In genomic region chr11:12164061-12165014, GRCh38 we compare ENCODE assay signal across 10 cellular contexts. TPM values are rescaled to one million over a fixed set of nuclear protein-coding genes. Genes with fewer than 3 reads are reported as not detected.
A peak's percentile ranks its signal among the peaks of the same experiment; 100 is the strongest.
DNase-seq lines count a peak whose midpoint lies in the region; ATAC-seq, FAIRE-seq and TF ChIP-seq lines count a peak whose summit lies in the region.
"Had no signal": no experiment of that assay in that cellular context is flagged by ENCODE, and none has a peak within 500 bp of the region (broad histone marks: within the 10 kb centered on the region; RNA-seq: fewer than 3 reads in every experiment).

No MANE protein-coding gene starts in this region.

- peaks cover 3% of the 10 kb centered on the region for H3K27me3 Mint-ChIP-seq in HFFc6 (ENCODE audit: insufficient read depth)

- H3K4me1 ChIP-seq in mesodermal cell (ENCODE audit: control insufficient read depth, insufficient read depth, low read length, poor library complexity, severe bottlenecking) (peaks cover 74% of the 10 kb centered on the region), HepG2 (ENCODE audit: insufficient read depth, low read length) (peaks cover 34% of the 10 kb centered on the region)

- POLR2A ChIA-PET in HepG2 (lab: Yijun Ruan, JAX), result no interaction called here

- H3K27me3 ChIP-seq in HepG2 (ENCODE audit: control insufficient read depth in 1 of 2, insufficient read depth in 2 of 2, low read length in 2 of 2), result no peaks in the 10 kb centered on the region

- BruUV-seq in HepG2 (replicated peaks; lab: Mats Ljungman, UMichigan), result no TSS peak

- no peaks in the 10 kb centered on the region for H4K20me1 ChIP-seq in HepG2 (ENCODE audit: insufficient read depth, low read length)

- peak; percentile 87 for DNase-seq in AG09309 (ENCODE audit: low read depth)
- peak; percentile 97 for DNase-seq in HFFc6
- peak; percentile 90 for DNase-seq in astrocyte of the hippocampus (ENCODE audit: low read depth, low spot score)
- no peak for DNase-seq in SHP77 (lab: John Stamatoyannopoulos, UW)
- no peak for DNase-seq in HK-2 (ENCODE audit: unreplicated experiment)
- DNase-seq in HepG2 (ENCODE audit: low spot score), result no peak
- DNase-seq: NCI-H187 treated with DMSO at 0.1 percent for 48 hours had no signal

- intact Hi-C loops in HepG2 (cut with micrococcal nuclease; ENCODE audit: unreplicated experiment), result loop anchor here (10.0 kb wide), 1 partner anchor 70 kb away; no protein-coding TSS in a partner anchor

- H3K27ac ChIP-seq in mesodermal cell (ENCODE audit: low read depth, low read length, severe bottlenecking) (peak overlapping the region; percentile 95), HepG2 (ENCODE audit: extremely low read length, insufficient read depth, low read length) (no peak overlapping the region)

- no peak overlapping the region for H3K4me2 ChIP-seq in HepG2 (ENCODE audit: low read depth, low read length)

- no peaks in the 10 kb centered on the region for H3K9me3 Mint-ChIP-seq in HFFc6

- H2AFZ ChIP-seq in HepG2 (ENCODE audit: low read length), result no peak overlapping the region

- no peak for TF ChIP-seq RAD21 in HepG2 (CRISPR knock-in tag; IDR thresholded peaks at IDR 0.05)

- ATAC-seq in HG02840 (IDR thresholded peaks at IDR 0.05; ENCODE audit: low FRiP score, unreplicated experiment) (no peak), HepG2 (no peak)

- H3K79me2 ChIP-seq in HepG2 (ENCODE audit: insufficient read depth, low read length), result no peaks in the 10 kb centered on the region

- H3K27ac Mint-ChIP-seq in HFFc6, result peak overlapping the region; percentile 99

- in situ Hi-C loops in HepG2 (cut with HindIII; ENCODE audit: extremely low pct_ligation_motif_present, low pct_unique_long_range_greater_than_20kb), result no loop called here

- H3K36me3 ChIP-seq in mesodermal cell (ENCODE audit: control insufficient read depth, insufficient read depth, low read length) (peaks cover 63% of the 10 kb centered on the region), HepG2 (replicated peaks in 1 of 2; ENCODE audit: control insufficient read depth in 1 of 2, insufficient read depth in 2 of 2, low read length in 2 of 2) (no peaks in the 10 kb centered on the region)

- no peak for TF ChIP-seq CTCF in AG09309 (IDR thresholded peaks at IDR 0.05; ENCODE audit: control insufficient read depth, insufficient read depth, low read depth, low read length, missing control alignments)
- TF ChIP-seq CTCF in HFFc6 (IDR thresholded peaks at IDR 0.05), result no peak
- TF ChIP-seq CTCF in HepG2 (CRISPR knock-in tag; IDR thresholded peaks at IDR 0.05), result no peak

- CTCF ChIA-PET in HepG2 (lab: Yijun Ruan, JAX; ENCODE audit: low intra/inter-chr PET ratio, low total read pairs), result no interaction called here

- TF ChIP-seq POLR2A in HepG2 (IDR thresholded peaks at IDR 0.05; ENCODE audit: insufficient read depth in 1 of 2, low read depth in 2 of 2, low read length in 2 of 2), result no peak

- TF ChIP-seq EP300 in HepG2 (IDR thresholded peaks at IDR 0.05; ENCODE audit: low read depth in 2 of 2, low read length in 2 of 2) (no peak), HepG2 (CRISPR knock-in tag; IDR thresholded peaks at IDR 0.05; ENCODE audit: borderline replicate concordance) (no peak)

- peak overlapping the region; percentile 77 for H3K4me3 Mint-ChIP-seq in HFFc6

- no peak overlapping the region for H3K9ac ChIP-seq in HepG2 (ENCODE audit: insufficient read depth, low read depth, low read length)

- H3K9me3 ChIP-seq in mesodermal cell (ENCODE audit: control insufficient read depth, low read length) (no peaks in the 10 kb centered on the region), HepG2 (ENCODE audit: low read length) (no peaks in the 10 kb centered on the region)

- H3K4me3 ChIP-seq in AG09309 (ENCODE audit: control insufficient read depth, low read depth, low read length) (no peak overlapping the region), mesodermal cell (ENCODE audit: extremely low read depth, insufficient read depth, low read length, poor library complexity, severe bottlenecking) (no peak overlapping the region), HepG2 (replicated peaks in 1 of 3; ENCODE audit: insufficient read depth in 1 of 3, low read depth in 2 of 3, low read length in 3 of 3) (no peak overlapping the region)

- no peak for FAIRE-seq in HepG2 (lab: Jason Lieb, UNC)
- FAIRE-seq: colon had no signal

- peaks cover 55% of the 10 kb centered on the region for H3K36me3 Mint-ChIP-seq in HFFc6 (ENCODE audit: low read depth)

- peaks cover 95% of the 10 kb centered on the region for H3K4me1 Mint-ChIP-seq in HFFc6 (ENCODE audit: low read depth)

- WGBS in mesodermal cell (ENCODE audit: insufficient coverage in 2 of 2), 2 experiments, result 85 to 89% methylated on average over 4 to 6 of the region's 9 CpGs
- WGBS in HepG2 (ENCODE audit: low lambda C conversion rate), result 85% methylated on average over 9 of the region's 9 CpGs

TF ChIP-seq in HepG2, 621 proteins besides CTCF, POLR2A, EP300 and RAD21:
- TF ChIP-seq NBN (conservative IDR thresholded peaks at IDR 0.05) (no peak), ETV5 (CRISPR knock-in tag; IDR thresholded peaks at IDR 0.05; ENCODE audit: borderline replicate concordance) (no peak), ZNF160 (CRISPR knock-in tag; IDR thresholded peaks at IDR 0.05) (no peak), PLRG1 (conservative IDR thresholded peaks at IDR 0.05) (no peak), RFXANK (CRISPR knock-in tag; IDR thresholded peaks at IDR 0.05) (no peak), NR0B2 (CRISPR knock-in tag; IDR thresholded peaks at IDR 0.05) (no peak), JUNB (CRISPR knock-in tag; IDR thresholded peaks at IDR 0.05; ENCODE audit: borderline replicate concordance) (no peak), TEAD2 (CRISPR knock-in tag; IDR thresholded peaks at IDR 0.05) (no peak), ZNF430 (CRISPR knock-in tag; IDR thresholded peaks at IDR 0.05) (no peak), FOSL2 (CRISPR knock-in tag; IDR thresholded peaks at IDR 0.05) (no peak), NRL (CRISPR knock-in tag; IDR thresholded peaks at IDR 0.05; ENCODE audit: borderline replicate concordance) (no peak), MXI1 (IDR thresholded peaks at IDR 0.05; ENCODE audit: borderline replicate concordance, low read depth, low read length) (no peak), RARG (CRISPR knock-in tag; IDR thresholded peaks at IDR 0.05; ENCODE audit: low read depth) (no peak), ZNF670 (CRISPR knock-in tag; IDR thresholded peaks at IDR 0.05; ENCODE audit: borderline replicate concordance) (no peak), RORA (CRISPR knock-in tag; IDR thresholded peaks at IDR 0.05) (no peak), FOSL1 (CRISPR knock-in tag; IDR thresholded peaks at IDR 0.05; ENCODE audit: borderline replicate concordance) (no peak), SRSF9 (IDR thresholded peaks at IDR 0.05; ENCODE audit: borderline replicate concordance, insufficient read depth, low read depth, low read length, poor library complexity, severe bottlenecking) (no peak), PAF1 (CRISPR knock-in tag; IDR thresholded peaks at IDR 0.05) (no peak), U2AF1 (optimal IDR thresholded peaks at IDR 0.05; ENCODE audit: low read depth, low read length) (no peak), NFIB (CRISPR knock-in tag; IDR thresholded peaks at IDR 0.05; ENCODE audit: borderline replicate concordance) (no peak)
TF ChIP-seq in HepG2: peak in this region for 0.

RNA-seq across cellular contexts. Expression of gene MICAL2, which starts 53.9 kb away (rescaled TPM):
- 100 to 1,000 TPM; 199 to 252 (median 233) TPM for total RNA-seq in HFFc6 (2021; fragmentation: NEBNext Ultra II Directional; extraction: Animal tissue kit (Norgen Biotek cat#: 25700))
- polyA plus RNA-seq in mesodermal cell (2013, experiment 1 of 2), result 99.2 TPM
- 85.1 TPM for polyA plus RNA-seq in mesodermal cell (2013, experiment 2 of 2)
- 1.1 and 1.4 TPM in 2 replicates for total RNA-seq in HepG2 (2016; rRNA removed; fragmentation: Illumina TruSeq; extraction: Trizol)
- 0.18 and 0.51 TPM in 2 replicates for total RNA-seq in HepG2 (2016; cell fraction: cytosol; rRNA removed; fragmentation: Illumina TruSeq; extraction: Trizol; ENCODE audit: low read depth)
- 1.1 and 1.7 TPM in 2 replicates for total RNA-seq in HepG2 (2016; cell fraction: insoluble cytoplasmic fraction; rRNA removed; fragmentation: Illumina TruSeq; extraction: Trizol)
- 1.1 and 1.3 TPM in 2 replicates for total RNA-seq in HepG2 (2016; cell fraction: membrane; rRNA removed; fragmentation: Illumina TruSeq; extraction: Trizol)
- total RNA-seq in HepG2 (2016; cell fraction: nucleus; rRNA removed; fragmentation: Illumina TruSeq; extraction: Trizol), result 1.6 and 3.7 TPM in 2 replicates
- 0.59 and 0.78 TPM in 2 replicates for polyA plus RNA-seq in HepG2 (2011; rRNA removed)
- polyA plus RNA-seq in HepG2 (2011; cell fraction: cytosol; rRNA removed), result 0.46 and 0.50 TPM in 2 replicates
- polyA plus RNA-seq in HepG2 (2011; cell fraction: nucleus; rRNA removed), result 0.61 and 0.97 TPM in 2 replicates
- 0.48 and 1.6 TPM in 2 replicates for polyA plus RNA-seq in HepG2 (2012)
- polyA plus RNA-seq in HepG2 (2016; cell fraction: cytosol; fragmentation: Illumina TruSeq; extraction: Trizol; ENCODE audit: low read depth), result 0.29 and 0.53 TPM in 2 replicates
- 0.73 and 1.3 TPM in 2 replicates for polyA plus RNA-seq in HepG2 (2016; cell fraction: insoluble cytoplasmic fraction; fragmentation: Illumina TruSeq; extraction: Trizol; ENCODE audit: low read depth)
- polyA plus RNA-seq in HepG2 (2016; cell fraction: membrane; fragmentation: Illumina TruSeq; extraction: Trizol; ENCODE audit: low read depth), result 0.34 and 0.39 TPM in 2 replicates
- polyA plus RNA-seq in HepG2 (2016; cell fraction: nucleus; fragmentation: Illumina TruSeq; extraction: Trizol; ENCODE audit: insufficient read depth, low read depth), result 1.2 and 2.1 TPM in 2 replicates
- polyA minus RNA-seq in HepG2 (2011; rRNA and poly(A)+ RNA removed; ENCODE audit: low replicate concordance), result 1.6 and 8.6 TPM in 2 replicates
- 0.70 and 2.7 TPM in 2 replicates for polyA minus RNA-seq in HepG2 (2011; cell fraction: cytosol; rRNA and poly(A)+ RNA removed)
- 2.4 and 3.5 TPM in 2 replicates for polyA minus RNA-seq in HepG2 (2011; cell fraction: nucleus; rRNA and poly(A)+ RNA removed)

Comparison
In these comparisons a context has a peak if more than half of its experiments do, and no peak if none do; other contexts are left out.
1. DNase-seq: peak in AG09309 (single experiment), HFFc6 (single experiment) and astrocyte of the hippocampus (single experiment); none in SHP77 (0 of 2), HK-2 (single experiment) and HepG2 (single experiment).
2. RNA of gene MICAL2, which starts 53.9 kb away (total RNA-seq): 199 to 252 TPM in HFFc6; 0.18 to 3.7 TPM in HepG2; every median in the first group is over 10 times any median in the second.